9 cellular contexts compared by ENCODE assay signal in genomic region chr7:104328970-104329825, GRCh38. TPM values are rescaled to one million over a fixed set of nuclear protein-coding genes. Genes with fewer than 3 reads are reported as not detected.
DNase-seq lines count a peak whose midpoint lies in the region; ATAC-seq and TF ChIP-seq lines count a peak whose summit lies in the region.
"Had no signal": no experiment of that assay in that cellular context is flagged by ENCODE, and none has a peak within 500 bp of the region (broad histone marks: within the 10 kb centered on the region; RNA-seq: fewer than 3 reads in every experiment).

No MANE protein-coding gene starts in this region.

- H3K27me3 Mint-ChIP-seq in activated naive CD8-positive, alpha-beta T cell treated with anti-CD3 and anti-CD28 coated beads, Interleukin-2, amount 50 U/mL, for 24 hours = peaks cover 45% of the 10 kb centered on the region
- H3K27me3 Mint-ChIP-seq in mesothelial cell of epicardium (ENCODE audit: low read depth) = peaks cover 95% of the 10 kb centered on the region

- H3K27ac Mint-ChIP-seq in activated naive CD8-positive, alpha-beta T cell treated with anti-CD3 and anti-CD28 coated beads, Interleukin-2, amount 50 U/mL, for 24 hours = no peak overlapping the region
- H3K27ac Mint-ChIP-seq in mesothelial cell of epicardium = no peak overlapping the region

- H3K4me3 Mint-ChIP-seq in activated naive CD8-positive, alpha-beta T cell treated with anti-CD3 and anti-CD28 coated beads, Interleukin-2, amount 50 U/mL, for 24 hours = no peak overlapping the region
- H3K4me3 Mint-ChIP-seq in mesothelial cell of epicardium = peak overlapping the region; percentile 56

- POLR2A ChIA-PET in AG04449 (lab: Yijun Ruan, JAX) = no interaction called here

- ATAC-seq in activated naive CD8-positive, alpha-beta T cell treated with anti-CD3 and anti-CD28 coated beads, Interleukin-2, amount 50 U/mL, for 24 hours = peak; percentile 10
- no peak for ATAC-seq in HG03196 (IDR thresholded peaks at IDR 0.05; ENCODE audit: unreplicated experiment)
- ATAC-seq in GM21576 (IDR thresholded peaks at IDR 0.05; ENCODE audit: unreplicated experiment) = no peak

- H3K36me3 Mint-ChIP-seq in activated naive CD8-positive, alpha-beta T cell treated with anti-CD3 and anti-CD28 coated beads, Interleukin-2, amount 50 U/mL, for 24 hours (ENCODE audit: low read depth) = no peaks in the 10 kb centered on the region
- H3K36me3 Mint-ChIP-seq in mesothelial cell of epicardium = no peaks in the 10 kb centered on the region

- H3K9me3 Mint-ChIP-seq in activated naive CD8-positive, alpha-beta T cell treated with anti-CD3 and anti-CD28 coated beads, Interleukin-2, amount 50 U/mL, for 24 hours = no peaks in the 10 kb centered on the region
- H3K9me3 Mint-ChIP-seq in mesothelial cell of epicardium = no peaks in the 10 kb centered on the region

- no peak for TF ChIP-seq CTCF in AG04449 (IDR thresholded peaks at IDR 0.05; ENCODE audit: insufficient read depth, low read length, missing control alignments)
- TF ChIP-seq CTCF in GM13976 (IDR thresholded peaks at IDR 0.05; ENCODE audit: borderline replicate concordance, control extremely low read depth, extremely low read depth, insufficient read depth, missing control alignments) = no peak
- TF ChIP-seq CTCF in mesothelial cell of epicardium (IDR thresholded peaks at IDR 0.05; ENCODE audit: unreplicated experiment) = no peak

- CTCF ChIA-PET in AG04449 (lab: Yijun Ruan, JAX) = no interaction called here

- peaks cover 8% of the 10 kb centered on the region for H3K4me1 Mint-ChIP-seq in activated naive CD8-positive, alpha-beta T cell treated with anti-CD3 and anti-CD28 coated beads, Interleukin-2, amount 50 U/mL, for 24 hours
- H3K4me1 Mint-ChIP-seq in mesothelial cell of epicardium = peaks cover 2% of the 10 kb centered on the region

- H3K4me3 ChIP-seq in AG04449 (ENCODE audit: low read depth, low read length) = peak overlapping the region; percentile 44

- DNase-seq in AG04449 (ENCODE audit: low read depth, low spot score) (no peak), GM13976 (ENCODE audit: low spot score) (peak; percentile 28), mesothelial cell of epicardium (ENCODE audit: low spot score in 2 of 2, unreplicated experiment in 2 of 2) (peak in 1 of 2 experiments; percentile 37), dermis blood vessel endothelial cell (no peak), NCI-H2029 treated with DMSO at 0.1 percent for 48 hours (lab: John Stamatoyannopoulos, UW) (no peak)
- no peak for DNase-seq in activated naive CD8-positive, alpha-beta T cell treated with anti-CD3 and anti-CD28 coated beads, Interleukin-2, amount 50 U/mL, for 24 hours

- in situ Hi-C loops in GM13976 (cut with MboI; ENCODE audit: low sequenced_read_pairs, unreplicated experiment) = no loop called here

RNA-seq across cellular contexts. Expression of gene LHFPL3, which starts 0.8 kb away (rescaled TPM):
- total RNA-seq in mesothelial cell of epicardium (not detected in 3 replicates), dermis blood vessel endothelial cell (not detected in 2 replicates)
- total RNA-seq: bronchial epithelial cell had no signal
